8 cellular contexts compared by ENCODE assay signal in genomic region chr1:150765229-150765976, GRCh38. TPM values are rescaled to one million over a fixed set of nuclear protein-coding genes. Genes with fewer than 3 reads are reported as not detected.
A peak's percentile ranks its signal among the peaks of the same experiment; 100 is the strongest.
DNase-seq lines count a peak whose midpoint lies in the region; ATAC-seq, FAIRE-seq and TF ChIP-seq lines count a peak whose summit lies in the region.

Gene CTSS (minus strand): TSS chr1:150765778. CDS start chr1:150764763, 1,015 bp downstream.

- H3K9ac ChIP-seq in Loucy (ENCODE audit: low read depth, low read length, poor library complexity, severe bottlenecking) (peak within 1 kb of the TSS; percentile 59), adipocyte (ENCODE audit: low read length) (peak within 1 kb of the TSS; percentile 80), keratinocyte (ENCODE audit: control insufficient read depth, extremely low read depth, insufficient read depth, low read length) (peak within 1 kb of the TSS; percentile 56), subcutaneous abdominal adipose tissue (ENCODE audit: low read length in 5 of 5) (peak within 1 kb of the TSS; percentile 62 to 92 (median 80))

- peak; percentile 18 for DNase-seq in GM12891 (ENCODE audit: insufficient read length, low spot score)
- DNase-seq in adipocyte (ENCODE audit: low read depth), result peak; percentile 69
- no peak for DNase-seq in keratinocyte (ENCODE audit: low read depth, low spot score)
- no peak for DNase-seq in NCI-H2171 treated with DMSO at 0.1 percent for 48 hours (lab: John Stamatoyannopoulos, UW)
- DNase-seq in NCI-H1694 (lab: John Stamatoyannopoulos, UW), result no peak

- peak within 1 kb of the TSS; percentile 69 for H3K4me3 ChIP-seq in Loucy (ENCODE audit: low read length, poor library complexity, severe bottlenecking)
- peak within 1 kb of the TSS; percentile 82 for H3K4me3 ChIP-seq in adipocyte (ENCODE audit: low read length)
- peak within 1 kb of the TSS in 2 of 3 experiments; percentile 19 to 27 for H3K4me3 ChIP-seq in keratinocyte (ENCODE audit: control insufficient read depth in 2 of 3, extremely low read depth in 1 of 3, insufficient read depth in 2 of 3, low read depth in 1 of 3, low read length in 3 of 3)
- peak within 1 kb of the TSS; percentile 52 to 77 (median 64) for H3K4me3 ChIP-seq in subcutaneous abdominal adipose tissue (ENCODE audit: low read depth in 1 of 5, low read length in 5 of 5)

- H3K36me3 ChIP-seq in Loucy (ENCODE audit: insufficient read depth, low read length) (no peaks in the 10 kb centered on the region), adipocyte (ENCODE audit: control insufficient read depth, insufficient read depth, low read length, severe bottlenecking) (no peaks in the 10 kb centered on the region), keratinocyte (ENCODE audit: control insufficient read depth in 2 of 2, extremely low read depth in 1 of 2, insufficient read depth in 2 of 2, low read length in 2 of 2) (no peaks in the 10 kb centered on the region), subcutaneous abdominal adipose tissue (ENCODE audit: control insufficient read depth in 5 of 5, insufficient read depth in 5 of 5, low read length in 5 of 5) (no peaks in the 10 kb centered on the region)

- FAIRE-seq in GM12891 (lab: Jason Lieb, UNC) (peak; percentile 87), keratinocyte (lab: Jason Lieb, UNC) (no peak)

- H4K20me1 ChIP-seq in Loucy (ENCODE audit: insufficient read depth, low read length, poor library complexity, severe bottlenecking) (no peaks in the 10 kb centered on the region), keratinocyte (ENCODE audit: control insufficient read depth, extremely low read depth, insufficient read depth, low read length) (no peaks in the 10 kb centered on the region)

- H3K27ac ChIP-seq in keratinocyte (ENCODE audit: control insufficient read depth, insufficient read depth, low read length), result peak within 1 kb of the TSS; percentile 63
- peak within 1 kb of the TSS; percentile 68 for H3K27ac ChIP-seq in subcutaneous abdominal adipose tissue (ENCODE audit: low read depth, low read length)

- TF ChIP-seq POLR2A in GM12891 (IDR thresholded peaks at IDR 0.05; ENCODE audit: low read depth, low read length), result peak; percentile 79

- 0 out of 2 replicates have a peak, but pooled peaks cover 3% of the 10 kb centered on the region for H3F3A ChIP-seq in Loucy (ENCODE audit: low read depth)

- H3K9me2 ChIP-seq in Loucy (replicated peaks; ENCODE audit: low read depth, low read length), result no peaks in the 10 kb centered on the region

- peak; percentile 83 for ATAC-seq in GM21786 (IDR thresholded peaks at IDR 0.05; ENCODE audit: unreplicated experiment)

- peak within 1 kb of the TSS; percentile 72 for H3K4me2 ChIP-seq in Loucy (ENCODE audit: low read depth, low read length, poor library complexity, severe bottlenecking)
- peak within 1 kb of the TSS; percentile 82 for H3K4me2 ChIP-seq in keratinocyte (ENCODE audit: control insufficient read depth, extremely low read depth, insufficient read depth, low read depth, low read length)

- H3K9me3 ChIP-seq in Loucy (ENCODE audit: insufficient read depth, low read depth, low read length) (no peaks in the 10 kb centered on the region; the same call in 1 of the 2 replicates), adipocyte (ENCODE audit: control insufficient read depth, low read length) (peaks cover 3% of the 10 kb centered on the region), keratinocyte (ENCODE audit: control insufficient read depth, low read depth, low read length) (no peaks in the 10 kb centered on the region), subcutaneous abdominal adipose tissue (ENCODE audit: control insufficient read depth in 5 of 5, low read length in 5 of 5) (no peaks in the 10 kb centered on the region)

- no peaks in the 10 kb centered on the region for H3K79me2 ChIP-seq in Loucy (ENCODE audit: insufficient read depth, low read length)
- H3K79me2 ChIP-seq in keratinocyte (ENCODE audit: control insufficient read depth, insufficient read depth, low read length), result no peaks in the 10 kb centered on the region

- no peak for TF ChIP-seq CTCF in Loucy (conservative IDR thresholded peaks at IDR 0.05; ENCODE audit: low read length)
- no peak for TF ChIP-seq CTCF in keratinocyte (optimal IDR thresholded peaks at IDR 0.05 in 1 of 3, IDR thresholded peaks at IDR 0.05 in 1 of 3, conservative IDR thresholded peaks at IDR 0.05 in 1 of 3; ENCODE audit: extremely low read depth in 1 of 3, insufficient read depth in 2 of 3, low read length in 3 of 3)

- H3K4me1 ChIP-seq in Loucy (ENCODE audit: insufficient read depth, low read length, poor library complexity, severe bottlenecking) (peaks cover 33% of the 10 kb centered on the region), adipocyte (ENCODE audit: control insufficient read depth, insufficient read depth, low read length) (peaks cover 12% of the 10 kb centered on the region), keratinocyte (ENCODE audit: control insufficient read depth, extremely low read depth, insufficient read depth, low read length) (peaks cover 13% of the 10 kb centered on the region), subcutaneous abdominal adipose tissue (ENCODE audit: control insufficient read depth in 5 of 5, insufficient read depth in 5 of 5, low read length in 5 of 5) (peaks cover 0 to 16% (median 7%) of the 10 kb centered on the region in 5 donors)

- H2AFZ ChIP-seq in Loucy (ENCODE audit: low read length) (peak within 1 kb of the TSS; percentile 98), keratinocyte (ENCODE audit: control insufficient read depth, low read length) (peak within 1 kb of the TSS; percentile 93)

- H3K27me3 ChIP-seq in Loucy (ENCODE audit: insufficient read depth, low read length, poor library complexity, severe bottlenecking) (no peaks in the 10 kb centered on the region), adipocyte (replicated peaks; ENCODE audit: control insufficient read depth, insufficient read depth, low read length) (no peaks in the 10 kb centered on the region), keratinocyte (ENCODE audit: control insufficient read depth, extremely low read depth, insufficient read depth, low read length) (no peaks in the 10 kb centered on the region), subcutaneous abdominal adipose tissue (ENCODE audit: control insufficient read depth in 5 of 5, insufficient read depth in 4 of 5, low read length in 5 of 5) (no peaks in the 10 kb centered on the region)

- no peaks in the 10 kb centered on the region for H3K9me1 ChIP-seq in keratinocyte (ENCODE audit: control insufficient read depth, extremely low read depth, insufficient read depth, low read length)

- dilution Hi-C loops in keratinocyte (cut with MboI; ENCODE audit: extremely low pct_ligation_motif_present, low sequenced_read_pairs), result no loop called here

TF ChIP-seq in GM12891, 5 proteins besides CTCF, POLR2A, EP300 and RAD21:
- TF ChIP-seq SPI1 (IDR thresholded peaks at IDR 0.05; ENCODE audit: low read depth, low read length), result peak; percentile 99
- no peak for TF ChIP-seq PAX5 (IDR thresholded peaks at IDR 0.05; ENCODE audit: insufficient read depth, low read length, severe bottlenecking)
- peak; percentile 54; the same call in 1 of the 2 replicates for TF ChIP-seq TAF1 (IDR thresholded peaks at IDR 0.05; ENCODE audit: low read depth, low read length)
- TF ChIP-seq POLR2AphosphoS5 (IDR thresholded peaks at IDR 0.05; ENCODE audit: low read depth, low read length), result peak; percentile 86
- TF ChIP-seq POU2F2 (IDR thresholded peaks at IDR 0.05; ENCODE audit: low read depth, low read length), result no peak

RNA-seq across cellular contexts. Expression of gene CTSS, which starts in this region (rescaled TPM):
- polyA plus RNA-seq in GM12891 (2012; ENCODE audit: low read depth, missing spikeins), result 80.0 TPM
- polyA plus RNA-seq in keratinocyte, result 1.4 to 1.8 TPM (median 1.7 TPM) in 3 replicates
- polyA plus RNA-seq in keratinocyte (2011; ENCODE audit: low read depth), result 0.57 TPM
- polyA plus RNA-seq in keratinocyte (2011; cell fraction: cytosol; rRNA removed), result 0.75 and 1.2 TPM in 2 replicates
- 1.8 and 3.2 TPM in 2 replicates for polyA plus RNA-seq in keratinocyte (2011; cell fraction: nucleus; rRNA removed)
- 0.08 and 2.4 TPM in 2 replicates for polyA plus RNA-seq in keratinocyte (2012; ENCODE audit: low replicate concordance)
- 0.30 to 0.51 TPM (median 0.30 TPM) in 3 replicates for polyA minus RNA-seq in keratinocyte
- not detected for polyA minus RNA-seq in keratinocyte (2011; cell fraction: cytosol; rRNA and poly(A)+ RNA removed)
- polyA minus RNA-seq in keratinocyte (2011; cell fraction: nucleus; rRNA and poly(A)+ RNA removed), result 0.84 and 3.9 TPM in 2 replicates

Comparison
In these comparisons a context has a peak if more than half of its experiments do, and no peak if none do; other contexts are left out.
1. DNase-seq: peak in GM12891 (single experiment) and adipocyte (single experiment); none in keratinocyte (single experiment), NCI-H2171 treated with DMSO at 0.1 percent for 48 hours (single experiment) and NCI-H1694 (single experiment).
2. H3K4me3 ChIP-seq: peak in every context shown above with its lines; median percentile 82 in adipocyte; 69 in Loucy; 64 in subcutaneous abdominal adipose tissue; 23 in keratinocyte.
3. Peak in every context shown above with its lines, with median percentiles within 50 percentile points of each other: H3K9ac ChIP-seq.